ENCODE assay signal across 1 cellular context in the genomic region with DNA sequence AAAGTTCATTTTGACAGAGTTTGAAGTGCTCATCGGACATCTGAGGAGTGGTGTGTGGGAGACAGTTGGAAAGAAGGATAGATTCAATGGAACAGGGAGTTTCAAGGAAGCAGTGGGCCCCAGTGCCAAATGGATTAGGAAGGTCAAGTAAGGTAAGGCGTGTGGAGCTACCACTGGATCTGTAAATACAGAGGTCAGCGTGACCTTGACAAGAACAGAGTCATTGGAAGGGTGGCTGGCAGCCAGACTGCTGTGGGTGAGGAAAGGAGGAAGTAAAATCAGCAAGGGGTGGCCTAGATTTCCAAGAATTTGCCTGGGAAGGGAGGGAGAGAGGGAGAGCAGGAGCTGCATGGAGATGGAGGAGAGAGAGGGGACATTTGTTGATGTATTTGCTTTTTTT.
TF ChIP-seq lines count a peak whose summit lies in the region.

No MANE protein-coding gene starts in this region.

TF ChIP-seq in GM23338, 12 proteins besides CTCF, POLR2A, EP300 and RAD21 (continued from another document):
- TF ChIP-seq, protein P1, sequence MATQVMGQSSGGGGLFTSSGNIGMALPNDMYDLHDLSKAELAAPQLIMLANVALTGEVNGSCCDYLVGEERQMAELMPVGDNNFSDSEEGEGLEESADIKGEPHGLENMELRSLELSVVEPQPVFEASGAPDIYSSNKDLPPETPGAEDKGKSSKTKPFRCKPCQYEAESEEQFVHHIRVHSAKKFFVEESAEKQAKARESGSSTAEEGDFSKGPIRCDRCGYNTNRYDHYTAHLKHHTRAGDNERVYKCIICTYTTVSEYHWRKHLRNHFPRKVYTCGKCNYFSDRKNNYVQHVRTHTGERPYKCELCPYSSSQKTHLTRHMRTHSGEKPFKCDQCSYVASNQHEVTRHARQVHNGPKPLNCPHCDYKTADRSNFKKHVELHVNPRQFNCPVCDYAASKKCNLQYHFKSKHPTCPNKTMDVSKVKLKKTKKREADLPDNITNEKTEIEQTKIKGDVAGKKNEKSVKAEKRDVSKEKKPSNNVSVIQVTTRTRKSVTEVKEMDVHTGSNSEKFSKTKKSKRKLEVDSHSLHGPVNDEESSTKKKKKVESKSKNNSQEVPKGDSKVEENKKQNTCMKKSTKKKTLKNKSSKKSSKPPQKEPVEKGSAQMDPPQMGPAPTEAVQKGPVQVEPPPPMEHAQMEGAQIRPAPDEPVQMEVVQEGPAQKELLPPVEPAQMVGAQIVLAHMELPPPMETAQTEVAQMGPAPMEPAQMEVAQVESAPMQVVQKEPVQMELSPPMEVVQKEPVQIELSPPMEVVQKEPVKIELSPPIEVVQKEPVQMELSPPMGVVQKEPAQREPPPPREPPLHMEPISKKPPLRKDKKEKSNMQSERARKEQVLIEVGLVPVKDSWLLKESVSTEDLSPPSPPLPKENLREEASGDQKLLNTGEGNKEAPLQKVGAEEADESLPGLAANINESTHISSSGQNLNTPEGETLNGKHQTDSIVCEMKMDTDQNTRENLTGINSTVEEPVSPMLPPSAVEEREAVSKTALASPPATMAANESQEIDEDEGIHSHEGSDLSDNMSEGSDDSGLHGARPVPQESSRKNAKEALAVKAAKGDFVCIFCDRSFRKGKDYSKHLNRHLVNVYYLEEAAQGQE (IDR thresholded peaks at IDR 0.05; ENCODE audit: unreplicated experiment) = no peak
- TF ChIP-seq, protein P2, sequence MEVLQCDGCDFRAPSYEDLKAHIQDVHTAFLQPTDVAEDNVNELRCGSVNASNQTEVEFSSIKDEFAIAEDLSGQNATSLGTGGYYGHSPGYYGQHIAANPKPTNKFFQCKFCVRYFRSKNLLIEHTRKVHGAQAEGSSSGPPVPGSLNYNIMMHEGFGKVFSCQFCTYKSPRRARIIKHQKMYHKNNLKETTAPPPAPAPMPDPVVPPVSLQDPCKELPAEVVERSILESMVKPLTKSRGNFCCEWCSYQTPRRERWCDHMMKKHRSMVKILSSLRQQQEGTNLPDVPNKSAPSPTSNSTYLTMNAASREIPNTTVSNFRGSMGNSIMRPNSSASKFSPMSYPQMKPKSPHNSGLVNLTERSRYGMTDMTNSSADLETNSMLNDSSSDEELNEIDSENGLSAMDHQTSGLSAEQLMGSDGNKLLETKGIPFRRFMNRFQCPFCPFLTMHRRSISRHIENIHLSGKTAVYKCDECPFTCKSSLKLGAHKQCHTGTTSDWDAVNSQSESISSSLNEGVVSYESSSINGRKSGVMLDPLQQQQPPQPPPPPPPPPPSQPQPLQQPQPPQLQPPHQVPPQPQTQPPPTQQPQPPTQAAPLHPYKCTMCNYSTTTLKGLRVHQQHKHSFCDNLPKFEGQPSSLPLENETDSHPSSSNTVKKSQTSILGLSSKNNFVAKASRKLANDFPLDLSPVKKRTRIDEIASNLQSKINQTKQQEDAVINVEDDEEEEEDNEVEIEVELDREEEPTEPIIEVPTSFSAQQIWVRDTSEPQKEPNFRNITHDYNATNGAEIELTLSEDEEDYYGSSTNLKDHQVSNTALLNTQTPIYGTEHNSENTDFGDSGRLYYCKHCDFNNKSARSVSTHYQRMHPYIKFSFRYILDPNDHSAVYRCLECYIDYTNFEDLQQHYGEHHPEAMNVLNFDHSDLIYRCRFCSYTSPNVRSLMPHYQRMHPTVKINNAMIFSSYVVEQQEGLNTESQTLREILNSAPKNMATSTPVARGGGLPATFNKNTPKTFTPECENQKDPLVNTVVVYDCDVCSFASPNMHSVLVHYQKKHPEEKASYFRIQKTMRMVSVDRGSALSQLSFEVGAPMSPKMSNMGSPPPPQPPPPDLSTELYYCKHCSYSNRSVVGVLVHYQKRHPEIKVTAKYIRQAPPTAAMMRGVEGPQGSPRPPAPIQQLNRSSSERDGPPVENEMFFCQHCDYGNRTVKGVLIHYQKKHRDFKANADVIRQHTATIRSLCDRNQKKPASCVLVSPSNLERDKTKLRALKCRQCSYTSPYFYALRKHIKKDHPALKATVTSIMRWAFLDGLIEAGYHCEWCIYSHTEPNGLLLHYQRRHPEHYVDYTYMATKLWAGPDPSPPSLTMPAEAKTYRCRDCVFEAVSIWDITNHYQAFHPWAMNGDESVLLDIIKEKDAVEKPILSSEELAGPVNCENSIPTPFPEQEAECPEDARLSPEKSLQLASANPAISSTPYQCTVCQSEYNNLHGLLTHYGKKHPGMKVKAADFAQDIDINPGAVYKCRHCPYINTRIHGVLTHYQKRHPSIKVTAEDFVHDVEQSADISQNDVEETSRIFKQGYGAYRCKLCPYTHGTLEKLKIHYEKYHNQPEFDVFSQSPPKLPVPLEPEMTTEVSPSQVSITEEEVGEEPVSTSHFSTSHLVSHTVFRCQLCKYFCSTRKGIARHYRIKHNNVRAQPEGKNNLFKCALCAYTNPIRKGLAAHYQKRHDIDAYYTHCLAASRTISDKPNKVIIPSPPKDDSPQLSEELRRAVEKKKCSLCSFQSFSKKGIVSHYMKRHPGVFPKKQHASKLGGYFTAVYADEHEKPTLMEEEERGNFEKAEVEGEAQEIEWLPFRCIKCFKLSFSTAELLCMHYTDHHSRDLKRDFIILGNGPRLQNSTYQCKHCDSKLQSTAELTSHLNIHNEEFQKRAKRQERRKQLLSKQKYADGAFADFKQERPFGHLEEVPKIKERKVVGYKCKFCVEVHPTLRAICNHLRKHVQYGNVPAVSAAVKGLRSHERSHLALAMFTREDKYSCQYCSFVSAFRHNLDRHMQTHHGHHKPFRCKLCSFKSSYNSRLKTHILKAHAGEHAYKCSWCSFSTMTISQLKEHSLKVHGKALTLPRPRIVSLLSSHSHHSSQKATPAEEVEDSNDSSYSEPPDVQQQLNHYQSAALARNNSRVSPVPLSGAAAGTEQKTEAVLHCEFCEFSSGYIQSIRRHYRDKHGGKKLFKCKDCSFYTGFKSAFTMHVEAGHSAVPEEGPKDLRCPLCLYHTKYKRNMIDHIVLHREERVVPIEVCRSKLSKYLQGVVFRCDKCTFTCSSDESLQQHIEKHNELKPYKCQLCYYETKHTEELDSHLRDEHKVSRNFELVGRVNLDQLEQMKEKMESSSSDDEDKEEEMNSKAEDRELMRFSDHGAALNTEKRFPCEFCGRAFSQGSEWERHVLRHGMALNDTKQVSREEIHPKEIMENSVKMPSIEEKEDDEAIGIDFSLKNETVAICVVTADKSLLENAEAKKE (CRISPR knock-in tag; IDR thresholded peaks at IDR 0.05) = no peak
TF ChIP-seq in GM23338: peak in this region for 0.
